Comparison of ENCODE assay signal across 31 cellular contexts in the genomic region with DNA sequence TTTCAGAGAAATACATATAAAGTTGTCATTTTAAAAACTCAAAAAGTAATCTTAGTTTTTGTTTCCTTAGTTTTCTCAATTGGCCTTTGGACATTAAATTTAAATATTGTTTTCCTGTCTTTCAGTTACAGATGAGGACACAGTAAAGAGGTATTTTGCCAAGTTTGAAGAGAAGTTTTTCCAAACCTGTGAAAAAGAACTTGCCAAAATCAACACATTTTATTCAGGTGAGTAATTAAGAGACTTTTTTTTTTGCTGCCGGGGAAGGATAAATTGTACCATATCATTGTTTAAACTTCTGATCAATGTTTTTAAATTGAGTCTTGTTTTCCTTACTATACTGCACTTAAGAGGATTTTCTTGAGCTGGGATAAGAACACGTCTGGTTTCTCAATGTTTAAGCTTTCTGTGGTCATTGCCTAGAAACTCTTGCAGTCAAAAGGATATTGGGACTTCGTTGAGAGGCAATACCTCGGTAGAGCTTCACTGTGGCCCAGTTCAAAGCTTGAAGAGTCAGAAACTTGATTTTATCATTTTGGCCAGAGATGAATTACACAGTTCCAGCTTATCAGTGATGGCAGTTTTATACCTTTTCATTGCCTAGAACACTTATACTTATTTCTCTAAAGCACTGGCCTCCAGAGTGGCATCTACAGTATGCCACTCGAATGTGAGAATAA.
"Had no signal": no experiment of that assay in that cellular context is flagged by ENCODE, and none has a peak within 500 bp of the region (broad histone marks: within the 10 kb centered on the region; RNA-seq: fewer than 3 reads in every experiment).

No MANE protein-coding gene starts in this region.

- H3K9ac ChIP-seq: parathyroid adenoma had no signal

- H3K27me3 Mint-ChIP-seq: effector memory CD8-positive, alpha-beta T cell; naive B cell; natural killer cell treated with Interleukin-12 subunit alpha and Interleukin-12 subunit beta and Interleukin-15 and Interleukin-18, amount 100 ng/mL, for 72 hours had no signal

- H3K4me3 Mint-ChIP-seq: effector memory CD8-positive, alpha-beta T cell; immature natural killer cell; mesothelial cell of epicardium; naive B cell; natural killer cell treated with Interleukin-12 subunit alpha and Interleukin-12 subunit beta and Interleukin-15 and Interleukin-18, amount 100 ng/mL, for 72 hours; neural crest cell; stimulated activated effector memory CD8-positive, alpha-beta T cell treated with anti-CD3 and anti-CD28 coated beads, Interleukin-12 subunit alpha, Interleukin-12 subunit beta, amount 100 ng/mL, for 72 hours had no signal

- H3K36me3 ChIP-seq: neutrophil, prostate gland, sigmoid colon, stomach, vagina had no signal

- H3K9me3 ChIP-seq: esophagus squamous epithelium, mucosa of descending colon, neutrophil, prostate gland, sigmoid colon, stomach, thyroid gland, vagina had no signal

- H3K4me3 ChIP-seq: coronary artery, esophagus squamous epithelium, lung, mucosa of descending colon, prostate gland, sigmoid colon, stomach, thyroid gland, vagina had no signal

- H3K27ac Mint-ChIP-seq: effector memory CD8-positive, alpha-beta T cell; mesothelial cell of epicardium; natural killer cell treated with Interleukin-12 subunit alpha and Interleukin-12 subunit beta and Interleukin-15 and Interleukin-18, amount 100 ng/mL, for 72 hours; stimulated activated effector memory CD8-positive, alpha-beta T cell treated with anti-CD3 and anti-CD28 coated beads, Interleukin-12 subunit alpha, Interleukin-12 subunit beta, amount 100 ng/mL, for 72 hours had no signal

- H3K27ac ChIP-seq: coronary artery, esophagus squamous epithelium, neutrophil, parathyroid adenoma, prostate gland, sigmoid colon, stomach, thyroid gland, vagina had no signal

- H3K4me1 Mint-ChIP-seq: mesothelial cell of epicardium, neural crest cell had no signal

- H2AFZ ChIP-seq: parathyroid adenoma had no signal

- H3K27me3 ChIP-seq: esophagus squamous epithelium, neutrophil, sigmoid colon, stomach, thyroid gland, vagina had no signal

- ATAC-seq: effector memory CD8-positive, alpha-beta T cell; left lobe of liver; mucosa of descending colon; natural killer cell treated with Interleukin-12 subunit alpha and Interleukin-12 subunit beta and Interleukin-15 and Interleukin-18, amount 100 ng/mL, for 72 hours; right cardiac atrium; stimulated activated effector memory CD8-positive, alpha-beta T cell treated with anti-CD3 and anti-CD28 coated beads, Interleukin-12 subunit alpha, Interleukin-12 subunit beta, amount 100 ng/mL, for 72 hours had no signal

- FAIRE-seq: endometrium, frontal cortex, kidney had no signal

- DNase-seq: dermis blood vessel endothelial cell; effector memory CD8-positive, alpha-beta T cell; erythroblast; esophagus squamous epithelium; hypothalamus; immature natural killer cell; kidney; mesenchymal stem cell; mucosa of descending colon; naive B cell; right cardiac atrium; sigmoid colon; stimulated activated CD4-positive, alpha-beta T cell treated with anti-CD3 and anti-CD28 coated beads, Interleukin-2, amount 100 ng/mL, for 24 hours; stimulated activated CD4-positive, alpha-beta T cell treated with anti-CD3 and anti-CD28 coated beads, Interleukin-4, amount 100 ng/mL, for 24 hours; stimulated activated naive CD4-positive, alpha-beta T cell treated with Interleukin-2 at 50 U/mL for 16 hours; stomach; thyroid gland; trophoblast cell had no signal

- H3K79me2 ChIP-seq: parathyroid adenoma had no signal

- H3K9me3 Mint-ChIP-seq: effector memory CD8-positive, alpha-beta T cell; immature natural killer cell; natural killer cell treated with Interleukin-12 subunit alpha and Interleukin-12 subunit beta and Interleukin-15 and Interleukin-18, amount 100 ng/mL, for 72 hours; neural crest cell; stimulated activated effector memory CD8-positive, alpha-beta T cell treated with anti-CD3 and anti-CD28 coated beads, Interleukin-12 subunit alpha, Interleukin-12 subunit beta, amount 100 ng/mL, for 72 hours had no signal

- H3K4me1 ChIP-seq: esophagus squamous epithelium, parathyroid adenoma, prostate gland, thyroid gland, vagina had no signal
